In genomic region chr19:31068268-31068667, GRCh38 we compare ENCODE assay signal across 29 cellular contexts.
"Had no signal": no experiment of that assay in that cellular context is flagged by ENCODE, and none has a peak within 500 bp of the region (broad histone marks: within the 10 kb centered on the region; RNA-seq: fewer than 3 reads in every experiment).

No MANE protein-coding gene starts in this region.

- FAIRE-seq: small intestine, urothelium cell line had no signal

- ATAC-seq: natural killer cell; psoas muscle; right cardiac atrium; right lobe of liver; stimulated activated effector memory CD8-positive, alpha-beta T cell treated with anti-CD3 and anti-CD28 coated beads, Interleukin-12 subunit alpha, Interleukin-12 subunit beta, amount 100 ng/mL, for 72 hours; stimulated activated naive CD8-positive, alpha-beta T cell treated with anti-CD3 and anti-CD28 coated beads, Interleukin-15, amount 100 ng/mL, for 72 hours; stimulated activated naive CD8-positive, alpha-beta T cell treated with anti-CD3 and anti-CD28 coated beads, Interleukin-15, Interleukin-2, amounts not matched to agents 100 U/mL and 50 U/mL, for 24 hours had no signal

- H2AFZ ChIP-seq: neural progenitor cell, parathyroid adenoma had no signal

- H3K4me1 Mint-ChIP-seq: stimulated activated effector memory CD8-positive, alpha-beta T cell treated with anti-CD3 and anti-CD28 coated beads, Interleukin-12 subunit alpha, Interleukin-12 subunit beta, amount 100 ng/mL, for 72 hours; stimulated activated naive CD8-positive, alpha-beta T cell treated with anti-CD3 and anti-CD28 coated beads, Interleukin-15, amount 100 ng/mL, for 72 hours had no signal

- H3K36me3 Mint-ChIP-seq: natural killer cell; neural progenitor cell; stimulated activated effector memory CD8-positive, alpha-beta T cell treated with anti-CD3 and anti-CD28 coated beads, Interleukin-12 subunit alpha, Interleukin-12 subunit beta, amount 100 ng/mL, for 72 hours had no signal

- H3K9me3 Mint-ChIP-seq: natural killer cell; nephron; neural progenitor cell; stimulated activated effector memory CD8-positive, alpha-beta T cell treated with anti-CD3 and anti-CD28 coated beads, Interleukin-12 subunit alpha, Interleukin-12 subunit beta, amount 100 ng/mL, for 72 hours had no signal

- H3K79me2 ChIP-seq: parathyroid adenoma had no signal

- H3K36me3 ChIP-seq: neural progenitor cell, ovary, right lobe of liver, sigmoid colon, suprapubic skin, tibial nerve, upper lobe of left lung, vagina had no signal

- H3K9me3 ChIP-seq: ovary, psoas muscle, right lobe of liver, sigmoid colon, suprapubic skin, testis, tibial nerve, upper lobe of left lung, vagina had no signal

- H3K4me3 ChIP-seq: neural progenitor cell, ovary, psoas muscle, right lobe of liver, sigmoid colon, suprapubic skin, testis, tibial nerve, upper lobe of left lung, vagina had no signal

- DNase-seq: natural killer cell; occipital lobe; ovary; posterior cingulate gyrus; psoas muscle; right cardiac atrium; right lobe of liver; sigmoid colon; small intestine; stimulated activated CD4-positive, alpha-beta T cell treated with anti-CD3 and anti-CD28 coated beads, Interleukin-15, amount 100 ng/mL, for 24 hours; stimulated activated CD4-positive, alpha-beta T cell treated with anti-CD3 and anti-CD28 coated beads, Interleukin-2, amount 100 ng/mL, for 24 hours; stimulated activated CD4-positive, alpha-beta T cell treated with anti-CD3 and anti-CD28 coated beads, Interleukin-2, amount 100 ng/mL, for 48 hours; stimulated activated CD4-positive, alpha-beta T cell treated with anti-CD3 and anti-CD28 coated beads, Interleukin-4, amount 100 ng/mL, for 24 hours; stimulated activated naive CD4-positive, alpha-beta T cell; stimulated activated naive CD8-positive, alpha-beta T cell treated with anti-CD3 and anti-CD28 coated beads, Interleukin-15, amount 100 ng/mL, for 72 hours; stimulated activated naive CD8-positive, alpha-beta T cell treated with anti-CD3 and anti-CD28 coated beads, Interleukin-15, Interleukin-2, amounts not matched to agents 100 U/mL and 50 U/mL, for 24 hours; substantia nigra; testis; trophoblast cell had no signal

- H3K9ac ChIP-seq: neural progenitor cell, parathyroid adenoma had no signal

- H3K27ac Mint-ChIP-seq: natural killer cell; neural progenitor cell; progenitor cell of endocrine pancreas; stimulated activated effector memory CD8-positive, alpha-beta T cell treated with anti-CD3 and anti-CD28 coated beads, Interleukin-12 subunit alpha, Interleukin-12 subunit beta, amount 100 ng/mL, for 72 hours; stimulated activated naive CD8-positive, alpha-beta T cell treated with anti-CD3 and anti-CD28 coated beads, Interleukin-15, amount 100 ng/mL, for 72 hours had no signal

- H3K4me3 Mint-ChIP-seq: natural killer cell; nephron; neural progenitor cell; stimulated activated effector memory CD8-positive, alpha-beta T cell treated with anti-CD3 and anti-CD28 coated beads, Interleukin-12 subunit alpha, Interleukin-12 subunit beta, amount 100 ng/mL, for 72 hours; stimulated activated naive CD8-positive, alpha-beta T cell treated with anti-CD3 and anti-CD28 coated beads, Interleukin-15, amount 100 ng/mL, for 72 hours had no signal

- H3K27ac ChIP-seq: neural progenitor cell, ovary, parathyroid adenoma, psoas muscle, right lobe of liver, sigmoid colon, suprapubic skin, testis, tibial nerve, upper lobe of left lung, vagina had no signal

- H3K4me1 ChIP-seq: neural progenitor cell, parathyroid adenoma, psoas muscle, right lobe of liver, sigmoid colon, testis, upper lobe of left lung, vagina had no signal

- H3K4me2 ChIP-seq: neural progenitor cell had no signal

- H3K27me3 ChIP-seq: neural progenitor cell, ovary, right lobe of liver, sigmoid colon, suprapubic skin, testis, tibial nerve, upper lobe of left lung, vagina had no signal
